8 cellular contexts compared by ENCODE assay signal in the genomic region with DNA sequence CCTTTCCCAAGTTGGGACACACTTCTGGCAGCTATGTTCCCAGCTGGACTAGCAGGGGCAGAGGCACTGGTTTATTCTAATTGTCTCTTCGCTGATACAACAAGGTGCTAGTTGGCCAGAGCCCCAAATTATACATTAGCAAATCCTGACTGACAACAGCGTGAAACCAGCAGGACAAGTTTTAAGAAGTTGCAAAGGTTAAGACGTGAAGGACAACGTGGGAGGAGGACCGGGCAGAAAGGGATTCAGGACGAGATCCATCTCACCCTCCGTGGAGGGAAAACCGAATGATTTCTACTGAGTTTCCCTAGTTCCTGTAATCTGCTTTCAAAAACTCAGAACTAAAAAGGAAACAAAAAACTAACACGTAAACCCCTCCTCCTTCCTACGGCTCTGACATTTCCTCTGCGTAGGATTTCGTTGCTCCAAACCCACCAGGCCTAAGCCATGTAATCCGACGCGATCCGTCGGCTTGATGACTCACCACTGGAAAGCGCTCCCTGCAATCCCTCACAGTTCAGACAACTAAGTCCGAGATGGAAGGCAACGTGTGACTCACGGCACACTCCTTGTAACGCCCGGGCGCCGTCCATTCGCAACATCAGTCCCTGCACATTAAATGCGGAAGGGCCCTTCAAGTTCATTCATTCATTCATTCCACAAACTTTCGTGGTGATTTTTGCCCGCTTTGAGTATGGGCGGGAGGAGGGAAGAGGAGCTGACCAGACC. TPM values are rescaled to one million over a fixed set of nuclear protein-coding genes. Genes with fewer than 3 reads are reported as not detected.
DNase-seq lines count a peak whose midpoint lies in the region; ATAC-seq and TF ChIP-seq lines count a peak whose summit lies in the region.

No MANE protein-coding gene starts in this region.

- DNase-seq in BE2C: peak; percentile 65
- DNase-seq in GM19238 (ENCODE audit: insufficient read length, low spot score): peak; percentile 55
- peak; percentile 94 for DNase-seq in NCI-H82 (lab: John Stamatoyannopoulos, UW)
- peak; percentile 85 for DNase-seq in activated CD8-positive, alpha-beta T cell treated with anti-CD3 and anti-CD28 coated beads for 36 hours
- peak; percentile 91 to 96 for DNase-seq in lower leg skin (ENCODE audit: low spot score in 2 of 2)
- peak; percentile 48 to 73 for DNase-seq in stimulated activated CD4-positive, alpha-beta T cell treated with anti-CD3 and anti-CD28 coated beads, Interleukin-4, amount 100 ng/mL, for 4 hours

- peaks cover 25% of the 10 kb centered on the region for H3K4me1 Mint-ChIP-seq in activated CD8-positive, alpha-beta T cell treated with anti-CD3 and anti-CD28 coated beads for 36 hours (ENCODE audit: low read depth)

- WGBS in ectodermal cell, 2 experiments: 4% methylated on average over 30 of the region's 30 CpGs
- 1% methylated on average over 30 of the region's 30 CpGs for WGBS in lower leg skin, 2 donors

- H3K4me3 Mint-ChIP-seq in activated CD8-positive, alpha-beta T cell treated with anti-CD3 and anti-CD28 coated beads for 36 hours: peak overlapping the region; percentile 87

- peak; percentile 34 for ATAC-seq in HG03457 (IDR thresholded peaks at IDR 0.05; ENCODE audit: unreplicated experiment)
- peak; percentile 90 for ATAC-seq in activated CD8-positive, alpha-beta T cell treated with anti-CD3 and anti-CD28 coated beads for 36 hours

- H3K4me1 ChIP-seq in BE2C (no peaks in the 10 kb centered on the region), ectodermal cell (ENCODE audit: control insufficient read depth, insufficient read depth, low read length) (no peaks in the 10 kb centered on the region)

- H3K4me3 ChIP-seq in BE2C (ENCODE audit: low read depth, low read length) (peak overlapping the region; percentile 45), ectodermal cell (ENCODE audit: insufficient read depth, low read depth, low read length) (peak overlapping the region; percentile 74), lower leg skin (ENCODE audit: low read depth, poor library complexity, severe bottlenecking) (peak overlapping the region; percentile 57)

- intact Hi-C loops in activated CD8-positive, alpha-beta T cell treated with anti-CD3 and anti-CD28 coated beads for 36 hours (cut with micrococcal nuclease): loop anchor here (10.0 kb wide), 1 partner anchor 273 kb away; a partner anchor contains a TSS
- intact Hi-C loops in lower leg skin (cut with DNase I; ENCODE audit: low total_unique reads): no loop called here

- H3K36me3 Mint-ChIP-seq in activated CD8-positive, alpha-beta T cell treated with anti-CD3 and anti-CD28 coated beads for 36 hours (ENCODE audit: low read depth): peaks cover 12% of the 10 kb centered on the region

- H3K27me3 Mint-ChIP-seq in activated CD8-positive, alpha-beta T cell treated with anti-CD3 and anti-CD28 coated beads for 36 hours: no peaks in the 10 kb centered on the region

- TF ChIP-seq POLR2A in lower leg skin (IDR thresholded peaks at IDR 0.05): no peak

- POLR2A ChIA-PET in activated CD8-positive, alpha-beta T cell treated with anti-CD3 and anti-CD28 coated beads for 36 hours (lab: Charles Lee): interaction anchor here (0.9 to 1.0 kb wide), 4 partner anchors 95 to 488 kb away, joined by 3 to 4 read pairs (median 4); a partner anchor contains a TSS

- CTCF ChIA-PET in activated CD8-positive, alpha-beta T cell treated with anti-CD3 and anti-CD28 coated beads for 36 hours (lab: Charles Lee): no interaction called here

- TF ChIP-seq CTCF in BE2C (IDR thresholded peaks at IDR 0.05; ENCODE audit: low read depth, low read length) (no peak), lower leg skin (IDR thresholded peaks at IDR 0.05) (no peak)
- no peak for TF ChIP-seq CTCF in activated CD8-positive, alpha-beta T cell treated with anti-CD3 and anti-CD28 coated beads for 36 hours (IDR thresholded peaks at IDR 0.05)

- H3K27ac Mint-ChIP-seq in activated CD8-positive, alpha-beta T cell treated with anti-CD3 and anti-CD28 coated beads for 36 hours: peak overlapping the region; percentile 99

- H3K9me3 ChIP-seq in BE2C (no peaks in the 10 kb centered on the region), ectodermal cell (ENCODE audit: control insufficient read depth, low read length) (no peaks in the 10 kb centered on the region)

- H3K9me3 Mint-ChIP-seq in activated CD8-positive, alpha-beta T cell treated with anti-CD3 and anti-CD28 coated beads for 36 hours: no peaks in the 10 kb centered on the region

- H3K27me3 ChIP-seq in BE2C (peaks cover 32% of the 10 kb centered on the region), ectodermal cell (ENCODE audit: control insufficient read depth, insufficient read depth, low read length, poor library complexity, severe bottlenecking) (peaks cover 9% of the 10 kb centered on the region)

- peak overlapping the region; percentile 58 for H3K27ac ChIP-seq in ectodermal cell (ENCODE audit: insufficient read depth, low read depth, low read length, poor library complexity, severe bottlenecking)

- H3K36me3 ChIP-seq in BE2C: no peaks in the 10 kb centered on the region
- no peaks in the 10 kb centered on the region for H3K36me3 ChIP-seq in ectodermal cell (ENCODE audit: control insufficient read depth, insufficient read depth, low read length)

RNA-seq across cellular contexts. Expression of a gene that starts 0.7 kb away (rescaled TPM):
- 0.25 TPM for polyA plus RNA-seq in BE2C (2012; ENCODE audit: insufficient read depth, insufficient read length, low read depth)
- total RNA-seq in activated CD8-positive, alpha-beta T cell treated with anti-CD3 and anti-CD28 coated beads for 36 hours: 10 to 100 TPM; 12.4 to 14.2 TPM
- 35.4 TPM for polyA plus RNA-seq in ectodermal cell (2013, experiment 1 of 4)
- polyA plus RNA-seq in ectodermal cell (2013, experiment 2 of 4): 27.8 TPM
- 26.7 TPM for polyA plus RNA-seq in ectodermal cell (2013, experiment 3 of 4)
- polyA plus RNA-seq in ectodermal cell (2013, experiment 4 of 4): 28.4 TPM
- 10 to 100 TPM; 13.1 to 27.0 (median 15.8) TPM for total RNA-seq in lower leg skin

RNA-seq across cellular contexts. Expression of a gene that starts 30.2 kb away (rescaled TPM):
- 1.1 TPM for polyA plus RNA-seq in BE2C (2012; ENCODE audit: insufficient read depth, insufficient read length, low read depth)
- total RNA-seq in activated CD8-positive, alpha-beta T cell treated with anti-CD3 and anti-CD28 coated beads for 36 hours: 1 to 10 TPM; 1.1 to 2.3 TPM
- polyA plus RNA-seq in ectodermal cell (2013, experiment 1 of 4): 2.3 TPM
- 1.3 TPM for polyA plus RNA-seq in ectodermal cell (2013, experiment 2 of 4)
- polyA plus RNA-seq in ectodermal cell (2013, experiment 3 of 4): 1.7 TPM
- 1.6 TPM for polyA plus RNA-seq in ectodermal cell (2013, experiment 4 of 4)
- 1 to 10 TPM in 1 of 4 donors, under 1 TPM in 2, not detected in 1; 0.19 to 1.3 (median 0.30) TPM for total RNA-seq in lower leg skin

Comparison
In these comparisons a context has a peak if more than half of its experiments do, and no peak if none do; other contexts are left out.
1. Peak in every context shown above with its lines: DNase-seq, ATAC-seq, H3K4me3 ChIP-seq and H3K27ac ChIP-seq.